25 cellular contexts compared by ENCODE assay signal in genomic region chr14:91270619-91271018, GRCh38. TPM values are rescaled to one million over a fixed set of nuclear protein-coding genes. Genes with fewer than 3 reads are reported as not detected.
A peak's percentile ranks its signal among the peaks of the same experiment; 100 is the strongest.
DNase-seq lines count a peak whose midpoint lies in the region; ATAC-seq, FAIRE-seq and TF ChIP-seq lines count a peak whose summit lies in the region.
"Had no signal": no experiment of that assay in that cellular context is flagged by ENCODE, and none has a peak within 500 bp of the region (broad histone marks: within the 10 kb centered on the region; RNA-seq: fewer than 3 reads in every experiment).

No MANE protein-coding gene starts in this region.

- in situ Hi-C loops in K562 (cut with MboI) = no loop called here

- no peaks in the 10 kb centered on the region for H3K9me3 Mint-ChIP-seq in T-helper 2 cell treated with Interferon-gamma antibody and Interleukin-4, amounts not matched to agents 5 μg/mL and 100 μg/mL, for 36 hours
- no peaks in the 10 kb centered on the region for H3K9me3 Mint-ChIP-seq in CD8-positive, alpha-beta T cell

- ATAC-seq in CD8-positive, alpha-beta T cell = no peak
- ATAC-seq in K562 = no peak
- no peak for ATAC-seq in GM19452 (IDR thresholded peaks at IDR 0.05; ENCODE audit: unreplicated experiment)
- ATAC-seq: gastrocnemius medialis, GM12878, right cardiac atrium had no signal

- H3K36me3 Mint-ChIP-seq in T-helper 2 cell treated with Interferon-gamma antibody and Interleukin-4, amounts not matched to agents 5 μg/mL and 100 μg/mL, for 36 hours (ENCODE audit: low read depth) = peaks cover 47% of the 10 kb centered on the region
- peaks cover 65% of the 10 kb centered on the region for H3K36me3 Mint-ChIP-seq in CD8-positive, alpha-beta T cell

- CTCF ChIA-PET in CD8-positive, alpha-beta T cell (lab: Charles Lee) = interaction anchor here (1.1 to 2.2 kb wide), 2 partner anchors 93 to 97 kb away, joined by 7 read pairs; no protein-coding TSS in a partner anchor
- CTCF ChIA-PET in HEK293 (lab: Yijun Ruan, JAX) = no interaction called here
- CTCF ChIA-PET in K562 (lab: Yijun Ruan, JAX; ENCODE audit: low intra/inter-chr PET ratio) = no interaction called here

- 68% methylated on average over 5 of the region's 8 CpGs for WGBS in K562 (ENCODE audit: insufficient coverage, low coverage, missing lambda C conversion rate)
- WGBS in stomach, 5 donors = 38 to 65% (median 61%) methylated on average over 4 to 8 of the region's 8 CpGs

- no peak for TF ChIP-seq RAD21 in K562 (CRISPR knock-in tag; conservative IDR thresholded peaks at IDR 0.05 in 1 of 2, IDR thresholded peaks at IDR 0.05 in 1 of 2)

- no peak overlapping the region for H3K4me3 Mint-ChIP-seq in T-helper 2 cell treated with Interferon-gamma antibody and Interleukin-4, amounts not matched to agents 5 μg/mL and 100 μg/mL, for 36 hours
- no peak overlapping the region for H3K4me3 Mint-ChIP-seq in CD8-positive, alpha-beta T cell

- no peak for DNase-seq in T-helper 2 cell treated with Interferon-gamma antibody and Interleukin-4, amounts not matched to agents 5 μg/mL and 100 μg/mL, for 36 hours (ENCODE audit: low spot score)
- DNase-seq in T-helper 2 cell = no peak
- no peak for DNase-seq in CD8-positive, alpha-beta T cell
- no peak for DNase-seq in K562 (ENCODE audit: extremely low read depth in 1 of 4, low spot score in 3 of 4)
- DNase-seq in stomach = no peak
- DNase-seq: activated CD4-positive, alpha-beta T cell treated with anti-CD3 and anti-CD28 coated beads, Interleukin-2, amount 50 U/mL, for 1 hour; activated naive CD4-positive, alpha-beta T cell treated with anti-CD3 and anti-CD28 coated beads, Interleukin-2, amount 50 U/mL, for 16 hours; anterior cingulate cortex; BE2C; gastrocnemius medialis; H7; kidney glomerular epithelial cell; NCI-H510A treated with DMSO at 0.1 percent for 48 hours; right cardiac atrium; SHP77; spleen; stimulated activated CD4-positive, alpha-beta T cell treated with anti-CD3 and anti-CD28 coated beads, Interleukin-2, amount 100 ng/mL, for 48 hours; T1000; transverse colon had no signal

- no peaks in the 10 kb centered on the region for H3K9me3 ChIP-seq in CD8-positive, alpha-beta T cell (ENCODE audit: low read length)
- H3K9me3 ChIP-seq in HEK293 (ENCODE audit: control insufficient read depth, insufficient read depth, low read depth, low read length) (no peaks in the 10 kb centered on the region), K562 (replicated peaks; ENCODE audit: control insufficient read depth, insufficient read depth, low read depth, low read length) (no peaks in the 10 kb centered on the region), stomach (no peaks in the 10 kb centered on the region)
- H3K9me3 ChIP-seq: BE2C, breast epithelium, gastrocnemius medialis, spleen, transverse colon had no signal

- no peaks in the 10 kb centered on the region for H3K27me3 Mint-ChIP-seq in T-helper 2 cell treated with Interferon-gamma antibody and Interleukin-4, amounts not matched to agents 5 μg/mL and 100 μg/mL, for 36 hours (ENCODE audit: low read depth)
- no peaks in the 10 kb centered on the region for H3K27me3 Mint-ChIP-seq in CD8-positive, alpha-beta T cell (ENCODE audit: low read depth)

- no peak for TF ChIP-seq POLR2A in K562 (conservative IDR thresholded peaks at IDR 0.05)
- TF ChIP-seq POLR2A in stomach (IDR thresholded peaks at IDR 0.05) = no peak

- peaks cover 47% of the 10 kb centered on the region for H3K36me3 ChIP-seq in CD8-positive, alpha-beta T cell (ENCODE audit: insufficient read depth, low read length)
- H3K36me3 ChIP-seq in HEK293 (ENCODE audit: control insufficient read depth in 2 of 2, insufficient read depth in 1 of 2, low read length in 2 of 2) = peaks cover 0 to 7% of the 10 kb centered on the region in 2 experiments; a peak in 2 of 3 replicates
- H3K36me3 ChIP-seq in K562 (ENCODE audit: control insufficient read depth, insufficient read depth, low read length) = peaks cover 11% of the 10 kb centered on the region; the same call in 2 of the 3 replicates
- H3K36me3 ChIP-seq in stomach = peaks cover 0 to 39% (median 34%) of the 10 kb centered on the region in 4 donors
- H3K36me3 ChIP-seq: BE2C, breast epithelium, gastrocnemius medialis had no signal

- BruUV-seq in K562 (replicated peaks; lab: Mats Ljungman, UMichigan) = no TSS peak

- TF ChIP-seq EP300 in K562 (IDR thresholded peaks at IDR 0.05; ENCODE audit: low read length) = no peak
- no peak for TF ChIP-seq EP300 in stomach (IDR thresholded peaks at IDR 0.05)

- H3K27ac Mint-ChIP-seq in T-helper 2 cell treated with Interferon-gamma antibody and Interleukin-4, amounts not matched to agents 5 μg/mL and 100 μg/mL, for 36 hours = peak overlapping the region; percentile 49
- H3K27ac Mint-ChIP-seq in CD8-positive, alpha-beta T cell = peak overlapping the region; percentile 45

- no peak overlapping the region for H2AFZ ChIP-seq in K562 (ENCODE audit: low read depth, low read length)

- FAIRE-seq in K562 (lab: Jason Lieb, UNC) = no peak
- FAIRE-seq: GM12878 had no signal

- no peaks in the 10 kb centered on the region for H3K27me3 ChIP-seq in CD8-positive, alpha-beta T cell (ENCODE audit: insufficient read depth, low read length)
- H3K27me3 ChIP-seq in K562 (ENCODE audit: control insufficient read depth in 2 of 2, insufficient read depth in 2 of 2, low read length in 2 of 2) = no peaks in the 10 kb centered on the region
- H3K27me3 ChIP-seq in stomach = no peaks in the 10 kb centered on the region
- H3K27me3 ChIP-seq: BE2C, breast epithelium, spleen, transverse colon had no signal

- peaks cover 2% of the 10 kb centered on the region; the same call in 1 of the 3 replicates for H3K79me2 ChIP-seq in K562 (ENCODE audit: control insufficient read depth, insufficient read depth, low read length)

- no peak overlapping the region for H3K9ac ChIP-seq in K562 (ENCODE audit: insufficient read depth in 1 of 2, low read depth in 2 of 2, low read length in 2 of 2)
- H3K9ac ChIP-seq: KMS-11 had no signal

- TF ChIP-seq CTCF in CD8-positive, alpha-beta T cell (IDR thresholded peaks at IDR 0.05) = no peak
- no peak for TF ChIP-seq CTCF in HEK293 (tag by site-specific recombination; IDR thresholded peaks at IDR 0.05)
- TF ChIP-seq CTCF in K562 (IDR thresholded peaks at IDR 0.05 in 2 of 3, conservative IDR thresholded peaks at IDR 0.05 in 1 of 3; ENCODE audit: insufficient read depth in 2 of 3, low read depth in 1 of 3, low read length in 3 of 3) = no peak
- TF ChIP-seq CTCF in stomach (IDR thresholded peaks at IDR 0.05) = no peak

- H3K4me1 ChIP-seq in CD8-positive, alpha-beta T cell (ENCODE audit: insufficient read depth, low read length) = no peaks in the 10 kb centered on the region
- no peaks in the 10 kb centered on the region for H3K4me1 ChIP-seq in HEK293 (ENCODE audit: control insufficient read depth, insufficient read depth, low read length)
- H3K4me1 ChIP-seq in K562 (replicated peaks in 1 of 2; ENCODE audit: control insufficient read depth in 2 of 2, insufficient read depth in 2 of 2, low read length in 2 of 2) = peaks cover 28 to 29% of the 10 kb centered on the region in 2 experiments
- H3K4me1 ChIP-seq in stomach = peaks cover 3 to 20% (median 16%) of the 10 kb centered on the region in 4 donors
- H3K4me1 ChIP-seq: BE2C, breast epithelium, gastrocnemius medialis had no signal

- no peak overlapping the region for H3K4me3 ChIP-seq in CD8-positive, alpha-beta T cell (ENCODE audit: low read depth, low read length)
- H3K4me3 ChIP-seq in HEK293 (ENCODE audit: low read depth, low read length) = no peak overlapping the region
- H3K4me3 ChIP-seq in K562 = no peak overlapping the region
- no peak overlapping the region for H3K4me3 ChIP-seq in stomach
- H3K4me3 ChIP-seq: breast epithelium, gastrocnemius medialis, GM12878, spleen, transverse colon had no signal

- peaks cover 16% of the 10 kb centered on the region for H3K4me1 Mint-ChIP-seq in T-helper 2 cell treated with Interferon-gamma antibody and Interleukin-4, amounts not matched to agents 5 μg/mL and 100 μg/mL, for 36 hours (ENCODE audit: low read depth)
- H3K4me1 Mint-ChIP-seq in CD8-positive, alpha-beta T cell (ENCODE audit: low read depth) = peaks cover 15% of the 10 kb centered on the region

- POLR2A ChIA-PET in CD8-positive, alpha-beta T cell (lab: Charles Lee) = no interaction called here
- POLR2A ChIA-PET in HEK293 (lab: Yijun Ruan, JAX) (no interaction called here), K562 (lab: Yijun Ruan, JAX) (interaction anchor here (0.6 kb wide), 1 partner anchor 398 kb away, joined by 5 read pairs; no protein-coding TSS in a partner anchor)

- no peaks in the 10 kb centered on the region for H4K20me1 ChIP-seq in K562 (replicated peaks; ENCODE audit: control insufficient read depth, insufficient read depth, low read length)

- no peak overlapping the region for H3K4me2 ChIP-seq in K562 (ENCODE audit: insufficient read depth, low read length)
- H3K4me2 ChIP-seq: KMS-11 had no signal

- intact Hi-C loops in CD8-positive, alpha-beta T cell (cut with DNase I, micrococcal nuclease) = no loop called here
- intact Hi-C loops in K562 (cut with micrococcal nuclease) = no loop called here
- intact Hi-C loops in stomach (cut with DNase I; ENCODE audit: low total_unique reads) = no loop called here

- no peak overlapping the region for H3K27ac ChIP-seq in CD8-positive, alpha-beta T cell (ENCODE audit: low read depth, low read length)
- H3K27ac ChIP-seq in HEK293 (ENCODE audit: extremely low read depth, low read depth, low read length) (no peak overlapping the region), K562 (ENCODE audit: extremely low read depth, low read depth, low read length) (no peak overlapping the region), stomach (no peak overlapping the region)
- H3K27ac ChIP-seq: breast epithelium, gastrocnemius medialis, KMS-11, transverse colon, VCaP had no signal

- no peaks in the 10 kb centered on the region for H3K9me1 ChIP-seq in K562 (ENCODE audit: control insufficient read depth, insufficient read depth, low read length)

RNA-seq across cellular contexts. Expression of gene GPR68, which starts 26.1 kb away (rescaled TPM):
- 1 to 10 TPM; 3.6 to 5.1 TPM for total RNA-seq in CD8-positive, alpha-beta T cell
- total RNA-seq in K562 (2011; cell fraction: chromatin; rRNA removed; ENCODE audit: low replicate concordance) = 5.9 and 14.8 TPM in 2 replicates
- total RNA-seq in K562 (2011; cell fraction: nucleolus; rRNA removed) = 11.4 and 16.2 TPM in 2 replicates
- 8.6 and 12.0 TPM in 2 replicates for total RNA-seq in K562 (2011; cell fraction: nucleoplasm; rRNA removed)
- total RNA-seq in K562 (2014; rRNA removed) (7.4 and 7.9 TPM in 2 replicates), K562 (2014; rRNA removed; fragmentation: Illumina TruSeq; extraction: Trizol) (2.2 and 2.8 TPM in 2 replicates), K562 (2015; rRNA removed; fragmentation: Illumina TruSeq; extraction: Trizol) (2.4 and 2.7 TPM in 2 replicates), K562 (2021) (7.1 and 9.4 TPM in 2 replicates), stomach (10 to 100 TPM in 2 of 5 donors, 1 to 10 TPM in 1, not detected in 2; 4.0 to 19.3 (median 11.0) TPM)
- polyA plus RNA-seq in K562 (2011; rRNA removed) (5.2 and 9.0 TPM in 2 replicates), K562 (2014; fragmentation: Illumina TruSeq; extraction: Trizol) (3.7 and 6.6 TPM in 2 replicates), K562 (2014; fragmentation: Nextera tagmentation; extraction: Ambion mirVana) (under 1 TPM; 0.41 to 0.53 TPM), K562 (2014; rRNA removed) (5.0 and 5.8 TPM in 2 replicates), stomach (10 to 100 TPM in 1 of 3 donors, 1 to 10 TPM in 2; 1.9 to 10.9 (median 7.2) TPM)
- polyA plus RNA-seq in K562 (2011; cell fraction: cytosol; rRNA removed) = 16.0 and 35.2 TPM in 2 replicates
- polyA plus RNA-seq in K562 (2011; cell fraction: nucleus; rRNA removed) = 6.6 and 8.3 TPM in 2 replicates
- polyA plus RNA-seq in K562 (2012) = 5.9 and 17.3 TPM in 2 replicates
- polyA minus RNA-seq in K562 (2011; rRNA and poly(A)+ RNA removed) = 5.1 and 6.3 TPM in 2 replicates
- polyA minus RNA-seq in K562 (2011; cell fraction: cytosol; rRNA and poly(A)+ RNA removed) = 8.9 and 9.6 TPM in 2 replicates
- 2.2 and 3.7 TPM in 2 replicates for polyA minus RNA-seq in K562 (2011; cell fraction: nucleus; rRNA and poly(A)+ RNA removed)
